ENCODE assay signal across 22 cellular contexts in genomic region chr5:31492824-31493223, GRCh38. TPM values are rescaled to one million over a fixed set of nuclear protein-coding genes. Genes with fewer than 3 reads are reported as not detected.
DNase-seq lines count a peak whose midpoint lies in the region; ATAC-seq and TF ChIP-seq lines count a peak whose summit lies in the region.
"Had no signal": no experiment of that assay in that cellular context is flagged by ENCODE, and none has a peak within 500 bp of the region (broad histone marks: within the 10 kb centered on the region; RNA-seq: fewer than 3 reads in every experiment).

No MANE protein-coding gene starts in this region.

- H3K4me3 ChIP-seq in CD4-positive, CD25-positive, alpha-beta regulatory T cell (ENCODE audit: low read depth, low read length) = no peak overlapping the region
- H3K4me3 ChIP-seq in endodermal cell (ENCODE audit: low read length) = no peak overlapping the region
- no peak overlapping the region for H3K4me3 ChIP-seq in CD8-positive, alpha-beta memory T cell (ENCODE audit: low read length)
- H3K4me3 ChIP-seq in osteoblast (ENCODE audit: insufficient read depth, low read length) = no peak overlapping the region
- H3K4me3 ChIP-seq: coronary artery, hepatocyte had no signal

- 62% methylated on average over 2 of the region's 2 CpGs; no CpG with 5 or more reads in 1 of the 2 experiments for WGBS in endodermal cell (ENCODE audit: insufficient coverage in 1 of 2, insufficient read length in 1 of 2), 2 experiments

- no peaks in the 10 kb centered on the region for H3K9me3 ChIP-seq in CD4-positive, CD25-positive, alpha-beta regulatory T cell (ENCODE audit: control insufficient read depth in 2 of 2, low read length in 2 of 2)
- no peaks in the 10 kb centered on the region for H3K9me3 ChIP-seq in endodermal cell (ENCODE audit: control insufficient read depth, low read length)
- no peaks in the 10 kb centered on the region for H3K9me3 ChIP-seq in CD8-positive, alpha-beta memory T cell (ENCODE audit: low read length)
- H3K9me3 ChIP-seq in osteoblast (ENCODE audit: low read depth, low read length) = no peaks in the 10 kb centered on the region

- H3K4me1 Mint-ChIP-seq in CD4-positive, CD25-positive, alpha-beta regulatory T cell = peaks cover 0 to 5% (median 1%) of the 10 kb centered on the region in 4 donors
- peaks cover 30% of the 10 kb centered on the region for H3K4me1 Mint-ChIP-seq in endodermal cell
- H3K4me1 Mint-ChIP-seq in CD8-positive, alpha-beta memory T cell = no peaks in the 10 kb centered on the region

- H3K27me3 Mint-ChIP-seq in CD4-positive, CD25-positive, alpha-beta regulatory T cell = no peaks in the 10 kb centered on the region
- no peaks in the 10 kb centered on the region for H3K27me3 Mint-ChIP-seq in endodermal cell (ENCODE audit: insufficient read depth)
- no peaks in the 10 kb centered on the region for H3K27me3 Mint-ChIP-seq in CD8-positive, alpha-beta memory T cell
- H3K27me3 Mint-ChIP-seq: CD4-positive, alpha-beta memory T cell had no signal

- H3K27ac Mint-ChIP-seq in CD4-positive, CD25-positive, alpha-beta regulatory T cell = peak overlapping the region in 2 of 3 donors; percentile 15 to 31
- H3K27ac Mint-ChIP-seq in endodermal cell = no peak overlapping the region
- H3K27ac Mint-ChIP-seq in CD8-positive, alpha-beta memory T cell = peak overlapping the region in 1 of 8 donors; percentile 41
- H3K27ac Mint-ChIP-seq: activated naive CD4-positive, alpha-beta T cell treated with anti-CD3 and anti-CD28 coated beads for 36 hours had no signal

- no peak overlapping the region for H2AFZ ChIP-seq in osteoblast (ENCODE audit: low read length)
- H2AFZ ChIP-seq: hepatocyte had no signal

- DNase-seq in CD4-positive, CD25-positive, alpha-beta regulatory T cell = no peak
- DNase-seq in NCI-H1694 (lab: John Stamatoyannopoulos, UW) (peak; percentile 31), endodermal cell (peak; percentile 54), iPS-NIHi11 (ENCODE audit: low spot score) (peak; percentile 42), GDM1 (lab: John Stamatoyannopoulos, UW) (no peak), HK-2 (ENCODE audit: unreplicated experiment) (no peak), osteoblast (ENCODE audit: insufficient read length, low spot score, missing footprints) (no peak)
- DNase-seq in CD8-positive, alpha-beta memory T cell = no peak
- DNase-seq: activated CD4-positive, alpha-beta T cell treated with anti-CD3 and anti-CD28 coated beads for 48 hours; activated naive CD4-positive, alpha-beta T cell treated with anti-CD3 and anti-CD28 coated beads for 36 hours; CD4-positive, alpha-beta memory T cell; left colon; MM.1S; NCI-H1930; NCI-H524; nucleus accumbens; stimulated activated CD4-positive, alpha-beta T cell treated with anti-CD3 and anti-CD28 coated beads, Interleukin-2, amount 100 ng/mL, for 48 hours had no signal

- H3K27ac ChIP-seq in CD4-positive, CD25-positive, alpha-beta regulatory T cell (ENCODE audit: insufficient read depth, low read length, poor library complexity, severe bottlenecking) = no peak overlapping the region
- no peak overlapping the region for H3K27ac ChIP-seq in endodermal cell (ENCODE audit: low read depth, low read length)
- H3K27ac ChIP-seq in CD8-positive, alpha-beta memory T cell (ENCODE audit: low read depth, low read length) = no peak overlapping the region
- H3K27ac ChIP-seq in osteoblast (ENCODE audit: low read depth, low read length) = no peak overlapping the region
- H3K27ac ChIP-seq: coronary artery, hepatocyte had no signal

- no peak overlapping the region for H3K4me2 ChIP-seq in osteoblast (ENCODE audit: insufficient read depth, low read length)
- H3K4me2 ChIP-seq: hepatocyte had no signal

- peaks cover 69% of the 10 kb centered on the region for H3K36me3 ChIP-seq in CD4-positive, CD25-positive, alpha-beta regulatory T cell (ENCODE audit: control insufficient read depth, insufficient read depth, low read length)
- peaks cover 89% of the 10 kb centered on the region for H3K36me3 ChIP-seq in endodermal cell (ENCODE audit: control insufficient read depth, insufficient read depth, low read length)
- H3K36me3 ChIP-seq in CD8-positive, alpha-beta memory T cell (ENCODE audit: insufficient read depth, low read length) = peaks cover 43% of the 10 kb centered on the region
- peaks cover 61% of the 10 kb centered on the region for H3K36me3 ChIP-seq in osteoblast (ENCODE audit: insufficient read depth, low read length)

- H4K20me1 ChIP-seq in osteoblast (ENCODE audit: insufficient read depth, low read length) = no peaks in the 10 kb centered on the region

- peaks cover 62% of the 10 kb centered on the region for H3K36me3 Mint-ChIP-seq in CD4-positive, CD25-positive, alpha-beta regulatory T cell
- H3K36me3 Mint-ChIP-seq in endodermal cell (ENCODE audit: low read depth) = peaks cover 70% of the 10 kb centered on the region
- peaks cover 7 to 90% (median 32%) of the 10 kb centered on the region in 3 donors for H3K36me3 Mint-ChIP-seq in CD8-positive, alpha-beta memory T cell

- H3K79me2 ChIP-seq in osteoblast (ENCODE audit: insufficient read depth, low read length) = no peaks in the 10 kb centered on the region
- H3K79me2 ChIP-seq: hepatocyte had no signal

- H3K4me3 Mint-ChIP-seq in CD4-positive, CD25-positive, alpha-beta regulatory T cell = no peak overlapping the region
- no peak overlapping the region for H3K4me3 Mint-ChIP-seq in endodermal cell
- H3K4me3 Mint-ChIP-seq in CD8-positive, alpha-beta memory T cell = no peak overlapping the region
- H3K4me3 Mint-ChIP-seq: activated naive CD4-positive, alpha-beta T cell treated with anti-CD3 and anti-CD28 coated beads for 36 hours; CD4-positive, alpha-beta memory T cell had no signal

- no peaks in the 10 kb centered on the region for H3K9me3 Mint-ChIP-seq in CD4-positive, CD25-positive, alpha-beta regulatory T cell
- H3K9me3 Mint-ChIP-seq in endodermal cell = no peaks in the 10 kb centered on the region
- H3K9me3 Mint-ChIP-seq in CD8-positive, alpha-beta memory T cell = no peaks in the 10 kb centered on the region
- H3K9me3 Mint-ChIP-seq: activated naive CD4-positive, alpha-beta T cell treated with anti-CD3 and anti-CD28 coated beads for 36 hours; CD4-positive, alpha-beta memory T cell had no signal

- H3K27me3 ChIP-seq in CD4-positive, CD25-positive, alpha-beta regulatory T cell (ENCODE audit: control insufficient read depth, insufficient read depth, low read length) = no peaks in the 10 kb centered on the region
- H3K27me3 ChIP-seq in endodermal cell (ENCODE audit: control insufficient read depth, insufficient read depth, low read length, poor library complexity, severe bottlenecking) = no peaks in the 10 kb centered on the region
- H3K27me3 ChIP-seq in CD8-positive, alpha-beta memory T cell (ENCODE audit: insufficient read depth, low read length, poor library complexity, severe bottlenecking) = no peaks in the 10 kb centered on the region
- H3K27me3 ChIP-seq in osteoblast (ENCODE audit: insufficient read depth, low read length) = no peaks in the 10 kb centered on the region
- H3K27me3 ChIP-seq: hepatocyte had no signal

- no peak for ATAC-seq in CD4-positive, CD25-positive, alpha-beta regulatory T cell (ENCODE audit: low read depth in 2 of 2)
- ATAC-seq: HepG2, left colon, Panc1, sciatic nerve had no signal

- H3K9ac ChIP-seq in endodermal cell (ENCODE audit: extremely low read depth, low read length, poor library complexity, severe bottlenecking) = no peak overlapping the region

- TF ChIP-seq CTCF in endodermal cell (conservative IDR thresholded peaks at IDR 0.05) (no peak), osteoblast (IDR thresholded peaks at IDR 0.05; ENCODE audit: extremely low read depth, low read depth, low read length) (no peak)

- H3K4me1 ChIP-seq in CD4-positive, CD25-positive, alpha-beta regulatory T cell (ENCODE audit: control insufficient read depth, insufficient read depth, low read length, poor library complexity, severe bottlenecking) = no peaks in the 10 kb centered on the region
- H3K4me1 ChIP-seq in endodermal cell (ENCODE audit: control insufficient read depth, insufficient read depth, low read length) = peaks cover 4% of the 10 kb centered on the region
- H3K4me1 ChIP-seq in CD8-positive, alpha-beta memory T cell (ENCODE audit: insufficient read depth, low read length) = no peaks in the 10 kb centered on the region
- no peaks in the 10 kb centered on the region for H3K4me1 ChIP-seq in osteoblast (ENCODE audit: insufficient read depth, low read length)

- CTCF ChIA-PET in CD8-positive, alpha-beta memory T cell (lab: Charles Lee) = no interaction called here

- POLR2A ChIA-PET in CD8-positive, alpha-beta memory T cell (lab: Charles Lee) = no interaction called here

RNA-seq across cellular contexts. Expression of gene DROSHA, which starts 39.1 kb away (rescaled TPM):
- 57.6 TPM for total RNA-seq in CD4-positive, CD25-positive, alpha-beta regulatory T cell
- polyA plus RNA-seq in CD4-positive, CD25-positive, alpha-beta regulatory T cell = 10 to 100 TPM; 14.2 to 23.6 (median 16.3) TPM
- total RNA-seq in endodermal cell = 100 to 1,000 TPM; 116 to 132 TPM
- polyA plus RNA-seq in endodermal cell (2013, experiment 1 of 2) = 65.9 TPM
- polyA plus RNA-seq in endodermal cell (2013, experiment 2 of 2) = 65.4 TPM
- total RNA-seq in CD8-positive, alpha-beta memory T cell = 10 to 100 TPM; 64.1 to 75.0 TPM
- polyA plus RNA-seq in CD8-positive, alpha-beta memory T cell = 22.2 TPM
- total RNA-seq in osteoblast = 32.9 and 35.7 TPM in 2 replicates

RNA-seq across cellular contexts. Expression of gene C5orf22, which starts 39.3 kb away (rescaled TPM):
- 15.0 TPM for total RNA-seq in CD4-positive, CD25-positive, alpha-beta regulatory T cell
- polyA plus RNA-seq in CD4-positive, CD25-positive, alpha-beta regulatory T cell = 10 to 100 TPM; 25.3 to 29.9 (median 27.2) TPM
- total RNA-seq in endodermal cell (10 to 100 TPM; 44.2 to 52.7 TPM), osteoblast (21.4 and 21.8 TPM in 2 replicates)
- polyA plus RNA-seq in endodermal cell (2013, experiment 1 of 2) = 33.8 TPM
- polyA plus RNA-seq in endodermal cell (2013, experiment 2 of 2) = 30.0 TPM
- 10 to 100 TPM; 29.8 to 32.5 TPM for total RNA-seq in CD8-positive, alpha-beta memory T cell
- 19.0 TPM for polyA plus RNA-seq in CD8-positive, alpha-beta memory T cell

Comparison
In these comparisons a context has a peak if more than half of its experiments do, and no peak if none do; other contexts are left out.
1. DNase-seq: peak in NCI-H1694 (single experiment), endodermal cell (single experiment) and iPS-NIHi11 (single experiment); none in CD4-positive, CD25-positive, alpha-beta regulatory T cell (0 of 3), CD8-positive, alpha-beta memory T cell (0 of 5), GDM1 (single experiment), HK-2 (single experiment) and osteoblast (single experiment).